Comparison of ENCODE assay signal across 8 cellular contexts in the genomic region with DNA sequence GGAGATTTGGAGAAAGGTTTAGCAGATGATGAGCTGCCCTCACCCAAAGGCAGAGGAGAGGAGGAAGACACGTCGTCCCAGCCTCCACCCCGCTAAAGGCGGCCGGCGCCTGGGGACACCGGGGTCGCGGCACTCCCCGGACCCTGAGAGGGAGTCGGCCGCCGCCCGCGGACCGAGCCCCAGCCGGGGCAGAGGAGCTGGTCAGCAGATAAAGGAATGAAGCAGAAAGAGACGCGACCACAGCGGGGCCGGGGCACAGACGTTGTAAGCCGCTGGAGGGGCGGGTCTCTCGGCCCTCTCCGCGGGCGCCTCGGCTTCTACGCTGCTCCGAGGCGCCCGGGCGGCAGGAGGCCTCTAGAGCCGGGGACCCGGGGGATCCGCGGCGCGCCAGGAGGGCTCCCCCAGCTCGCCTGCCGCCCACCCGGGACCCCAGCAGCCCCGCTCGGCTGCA. TPM values are rescaled to one million over a fixed set of nuclear protein-coding genes. Genes with fewer than 3 reads are reported as not detected.
DNase-seq lines count a peak whose midpoint lies in the region; ATAC-seq, FAIRE-seq and TF ChIP-seq lines count a peak whose summit lies in the region.

No MANE protein-coding gene starts in this region.

- H3K4me3 ChIP-seq in Jurkat, Clone E6-1 (ENCODE audit: low read length) = peak overlapping the region; percentile 84
- H3K4me3 ChIP-seq in endocrine pancreas (ENCODE audit: control insufficient read depth, insufficient read depth, low read length) (peak overlapping the region; percentile 74), mucosa of stomach (ENCODE audit: low read length) (peak overlapping the region; percentile 92), subcutaneous abdominal adipose tissue (ENCODE audit: low read depth in 1 of 5, low read length in 5 of 5) (peak overlapping the region; percentile 81 to 94 (median 90))

- H3K9me3 ChIP-seq in endocrine pancreas (ENCODE audit: control insufficient read depth, low read length) (no peaks in the 10 kb centered on the region), mucosa of stomach (ENCODE audit: control insufficient read depth, low read length) (no peaks in the 10 kb centered on the region), subcutaneous abdominal adipose tissue (ENCODE audit: control insufficient read depth in 5 of 5, low read length in 5 of 5) (no peaks in the 10 kb centered on the region)

- peak overlapping the region; percentile 96 for H3K27ac ChIP-seq in subcutaneous abdominal adipose tissue (ENCODE audit: low read depth, low read length)

- H3K4me1 ChIP-seq in endocrine pancreas (ENCODE audit: control insufficient read depth, insufficient read depth, low read length) (peaks cover 9% of the 10 kb centered on the region), mucosa of stomach (ENCODE audit: control insufficient read depth, insufficient read depth, low read length) (peaks cover 4% of the 10 kb centered on the region), subcutaneous abdominal adipose tissue (ENCODE audit: control insufficient read depth in 5 of 5, insufficient read depth in 5 of 5, low read length in 5 of 5) (peaks cover 2 to 42% (median 38%) of the 10 kb centered on the region in 5 donors)

- DNase-seq in D721Med (ENCODE audit: insufficient read length, low spot score) (peak; percentile 35), amniotic stem cell (lab: John Stamatoyannopoulos, UW) (no peak)
- no peak for DNase-seq in Jurkat, Clone E6-1 (ENCODE audit: low read depth, low spot score)
- peak; percentile 36 to 39 for DNase-seq in activated CD4-positive, alpha-beta T cell treated with anti-CD3 and anti-CD28 coated beads, Interleukin-2, amount 50 U/mL, for 48 hours

- FAIRE-seq in D721Med (lab: Jason Lieb, UNC) = no peak

- H3K9ac ChIP-seq in endocrine pancreas (ENCODE audit: control insufficient read depth, insufficient read depth, low read length) = peak overlapping the region; percentile 92
- H3K9ac ChIP-seq in mucosa of stomach (ENCODE audit: low read length) = peak overlapping the region; percentile 97
- H3K9ac ChIP-seq in subcutaneous abdominal adipose tissue (ENCODE audit: low read length in 5 of 5) = peak overlapping the region; percentile 44 to 98 (median 95)

- peak; percentile 24 for ATAC-seq in GM21576 (IDR thresholded peaks at IDR 0.05; ENCODE audit: unreplicated experiment)

- TF ChIP-seq CTCF in D721Med (IDR thresholded peaks at IDR 0.05; ENCODE audit: insufficient read depth, missing control alignments) = no peak

- H3K36me3 ChIP-seq in endocrine pancreas (ENCODE audit: control insufficient read depth, insufficient read depth, low read length) (no peaks in the 10 kb centered on the region), mucosa of stomach (ENCODE audit: control insufficient read depth, insufficient read depth, low read length) (no peaks in the 10 kb centered on the region), subcutaneous abdominal adipose tissue (ENCODE audit: control insufficient read depth in 5 of 5, insufficient read depth in 5 of 5, low read length in 5 of 5) (no peaks in the 10 kb centered on the region)

- no peaks in the 10 kb centered on the region for H3K27me3 ChIP-seq in endocrine pancreas (ENCODE audit: control insufficient read depth, insufficient read depth, low read length)
- no peaks in the 10 kb centered on the region for H3K27me3 ChIP-seq in mucosa of stomach (ENCODE audit: control insufficient read depth, insufficient read depth, low read length)
- no peaks in the 10 kb centered on the region for H3K27me3 ChIP-seq in subcutaneous abdominal adipose tissue (ENCODE audit: control insufficient read depth in 5 of 5, insufficient read depth in 4 of 5, low read length in 5 of 5)

RNA-seq across cellular contexts. Expression of a gene that starts 0.5 kb away (rescaled TPM):
- polyA plus RNA-seq in Jurkat, Clone E6-1 (2012; ENCODE audit: insufficient read depth, insufficient read length) = 32.6 TPM

Comparison
In these comparisons a context has a peak if more than half of its experiments do, and no peak if none do; other contexts are left out.
1. DNase-seq: peak in D721Med (single experiment) and activated CD4-positive, alpha-beta T cell treated with anti-CD3 and anti-CD28 coated beads, Interleukin-2, amount 50 U/mL, for 48 hours (2 of 2); none in Jurkat, Clone E6-1 (single experiment) and amniotic stem cell (single experiment).
2. Peak in every context shown above with its lines, with median percentiles within 50 percentile points of each other: H3K4me3 ChIP-seq and H3K9ac ChIP-seq.